In the genomic region with DNA sequence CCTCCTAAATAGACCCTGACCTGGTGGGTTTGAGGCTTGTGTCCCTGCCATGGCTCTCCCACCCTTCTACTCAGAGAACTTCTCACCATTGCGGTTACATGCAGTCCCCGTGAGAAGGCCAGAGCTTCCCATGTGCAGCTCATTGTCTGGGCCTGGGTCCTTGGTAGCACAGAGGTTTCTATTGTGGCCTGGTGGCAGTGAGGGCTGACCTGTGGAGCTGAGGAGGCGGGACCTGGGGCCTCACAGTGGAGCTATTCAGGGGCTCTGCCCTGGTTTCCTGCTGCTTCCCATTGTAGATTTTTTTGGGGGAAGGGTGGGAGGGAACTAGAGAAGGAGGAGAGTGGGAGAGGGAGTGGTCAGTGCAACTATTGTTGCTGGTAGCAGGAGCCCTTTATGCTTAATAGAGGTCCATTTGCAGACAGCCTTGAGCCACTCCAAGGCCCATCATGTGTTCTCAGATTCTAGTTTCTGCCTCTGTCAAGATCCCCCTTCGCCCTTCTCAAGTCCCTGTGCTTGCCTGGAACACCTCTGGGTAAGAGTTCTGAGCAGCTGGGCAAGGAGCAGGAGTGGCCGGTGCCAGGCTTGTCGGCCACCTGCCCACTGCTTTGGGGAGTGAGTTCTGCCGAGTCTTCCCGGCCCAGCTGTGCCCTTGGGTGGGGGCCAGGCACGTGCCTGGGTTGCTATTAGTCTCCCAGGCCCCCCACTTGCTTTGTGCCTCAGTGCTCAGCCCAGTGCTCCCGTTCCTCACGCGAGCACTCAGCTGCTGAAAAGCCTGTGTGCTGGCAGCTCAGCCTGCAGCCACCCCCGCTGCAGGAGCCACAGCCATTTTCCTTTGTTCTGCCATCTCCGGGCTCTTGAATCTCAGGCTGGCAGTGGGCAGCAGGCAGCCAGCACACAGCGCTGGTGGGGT, we compare ENCODE assay signal across 1 cellular context.
TF ChIP-seq lines count a peak whose summit lies in the region.

No MANE protein-coding gene starts in this region.

TF ChIP-seq in HepG2, 621 proteins besides CTCF, POLR2A, EP300 and RAD21 (continued from another document and continues in another):
- TF ChIP-seq, protein P1, sequence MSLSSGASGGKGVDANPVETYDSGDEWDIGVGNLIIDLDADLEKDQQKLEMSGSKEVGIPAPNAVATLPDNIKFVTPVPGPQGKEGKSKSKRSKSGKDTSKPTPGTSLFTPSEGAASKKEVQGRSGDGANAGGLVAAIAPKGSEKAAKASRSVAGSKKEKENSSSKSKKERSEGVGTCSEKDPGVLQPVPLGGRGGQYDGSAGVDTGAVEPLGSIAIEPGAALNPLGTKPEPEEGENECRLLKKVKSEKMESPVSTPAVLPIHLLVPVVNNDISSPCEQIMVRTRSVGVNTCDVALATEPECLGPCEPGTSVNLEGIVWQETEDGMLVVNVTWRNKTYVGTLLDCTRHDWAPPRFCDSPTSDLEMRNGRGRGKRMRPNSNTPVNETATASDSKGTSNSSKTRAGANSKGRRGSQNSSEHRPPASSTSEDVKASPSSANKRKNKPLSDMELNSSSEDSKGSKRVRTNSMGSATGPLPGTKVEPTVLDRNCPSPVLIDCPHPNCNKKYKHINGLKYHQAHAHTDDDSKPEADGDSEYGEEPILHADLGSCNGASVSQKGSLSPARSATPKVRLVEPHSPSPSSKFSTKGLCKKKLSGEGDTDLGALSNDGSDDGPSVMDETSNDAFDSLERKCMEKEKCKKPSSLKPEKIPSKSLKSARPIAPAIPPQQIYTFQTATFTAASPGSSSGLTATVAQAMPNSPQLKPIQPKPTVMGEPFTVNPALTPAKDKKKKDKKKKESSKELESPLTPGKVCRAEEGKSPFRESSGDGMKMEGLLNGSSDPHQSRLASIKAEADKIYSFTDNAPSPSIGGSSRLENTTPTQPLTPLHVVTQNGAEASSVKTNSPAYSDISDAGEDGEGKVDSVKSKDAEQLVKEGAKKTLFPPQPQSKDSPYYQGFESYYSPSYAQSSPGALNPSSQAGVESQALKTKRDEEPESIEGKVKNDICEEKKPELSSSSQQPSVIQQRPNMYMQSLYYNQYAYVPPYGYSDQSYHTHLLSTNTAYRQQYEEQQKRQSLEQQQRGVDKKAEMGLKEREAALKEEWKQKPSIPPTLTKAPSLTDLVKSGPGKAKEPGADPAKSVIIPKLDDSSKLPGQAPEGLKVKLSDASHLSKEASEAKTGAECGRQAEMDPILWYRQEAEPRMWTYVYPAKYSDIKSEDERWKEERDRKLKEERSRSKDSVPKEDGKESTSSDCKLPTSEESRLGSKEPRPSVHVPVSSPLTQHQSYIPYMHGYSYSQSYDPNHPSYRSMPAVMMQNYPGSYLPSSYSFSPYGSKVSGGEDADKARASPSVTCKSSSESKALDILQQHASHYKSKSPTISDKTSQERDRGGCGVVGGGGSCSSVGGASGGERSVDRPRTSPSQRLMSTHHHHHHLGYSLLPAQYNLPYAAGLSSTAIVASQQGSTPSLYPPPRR (CRISPR knock-in tag; IDR thresholded peaks at IDR 0.05; ENCODE audit: borderline replicate concordance), result peak; percentile 62
- no peak for TF ChIP-seq ARNT (IDR thresholded peaks at IDR 0.05)
- TF ChIP-seq RBM22 (optimal IDR thresholded peaks at IDR 0.05; ENCODE audit: low read length), result peak; percentile 32
- TF ChIP-seq ARNTL (CRISPR knock-in tag; IDR thresholded peaks at IDR 0.05), result peak; percentile 35; the same call in 1 of the 2 replicates
- no peak for TF ChIP-seq ZC3H13 (CRISPR knock-in tag; IDR thresholded peaks at IDR 0.05)
- TF ChIP-seq ZNF589 (CRISPR knock-in tag; conservative IDR thresholded peaks at IDR 0.05), result no peak
- 0 out of 2 replicates have a peak, but pooled peaks have one; percentile 29 for TF ChIP-seq ZNF451 (CRISPR knock-in tag; IDR thresholded peaks at IDR 0.05)
- TF ChIP-seq, protein P2, sequence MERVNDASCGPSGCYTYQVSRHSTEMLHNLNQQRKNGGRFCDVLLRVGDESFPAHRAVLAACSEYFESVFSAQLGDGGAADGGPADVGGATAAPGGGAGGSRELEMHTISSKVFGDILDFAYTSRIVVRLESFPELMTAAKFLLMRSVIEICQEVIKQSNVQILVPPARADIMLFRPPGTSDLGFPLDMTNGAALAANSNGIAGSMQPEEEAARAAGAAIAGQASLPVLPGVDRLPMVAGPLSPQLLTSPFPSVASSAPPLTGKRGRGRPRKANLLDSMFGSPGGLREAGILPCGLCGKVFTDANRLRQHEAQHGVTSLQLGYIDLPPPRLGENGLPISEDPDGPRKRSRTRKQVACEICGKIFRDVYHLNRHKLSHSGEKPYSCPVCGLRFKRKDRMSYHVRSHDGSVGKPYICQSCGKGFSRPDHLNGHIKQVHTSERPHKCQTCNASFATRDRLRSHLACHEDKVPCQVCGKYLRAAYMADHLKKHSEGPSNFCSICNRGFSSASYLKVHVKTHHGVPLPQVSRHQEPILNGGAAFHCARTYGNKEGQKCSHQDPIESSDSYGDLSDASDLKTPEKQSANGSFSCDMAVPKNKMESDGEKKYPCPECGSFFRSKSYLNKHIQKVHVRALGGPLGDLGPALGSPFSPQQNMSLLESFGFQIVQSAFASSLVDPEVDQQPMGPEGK (CRISPR knock-in tag; IDR thresholded peaks at IDR 0.05), result 0 out of 2 replicates have a peak, but pooled peaks have one; percentile 32
- TF ChIP-seq, protein P3, sequence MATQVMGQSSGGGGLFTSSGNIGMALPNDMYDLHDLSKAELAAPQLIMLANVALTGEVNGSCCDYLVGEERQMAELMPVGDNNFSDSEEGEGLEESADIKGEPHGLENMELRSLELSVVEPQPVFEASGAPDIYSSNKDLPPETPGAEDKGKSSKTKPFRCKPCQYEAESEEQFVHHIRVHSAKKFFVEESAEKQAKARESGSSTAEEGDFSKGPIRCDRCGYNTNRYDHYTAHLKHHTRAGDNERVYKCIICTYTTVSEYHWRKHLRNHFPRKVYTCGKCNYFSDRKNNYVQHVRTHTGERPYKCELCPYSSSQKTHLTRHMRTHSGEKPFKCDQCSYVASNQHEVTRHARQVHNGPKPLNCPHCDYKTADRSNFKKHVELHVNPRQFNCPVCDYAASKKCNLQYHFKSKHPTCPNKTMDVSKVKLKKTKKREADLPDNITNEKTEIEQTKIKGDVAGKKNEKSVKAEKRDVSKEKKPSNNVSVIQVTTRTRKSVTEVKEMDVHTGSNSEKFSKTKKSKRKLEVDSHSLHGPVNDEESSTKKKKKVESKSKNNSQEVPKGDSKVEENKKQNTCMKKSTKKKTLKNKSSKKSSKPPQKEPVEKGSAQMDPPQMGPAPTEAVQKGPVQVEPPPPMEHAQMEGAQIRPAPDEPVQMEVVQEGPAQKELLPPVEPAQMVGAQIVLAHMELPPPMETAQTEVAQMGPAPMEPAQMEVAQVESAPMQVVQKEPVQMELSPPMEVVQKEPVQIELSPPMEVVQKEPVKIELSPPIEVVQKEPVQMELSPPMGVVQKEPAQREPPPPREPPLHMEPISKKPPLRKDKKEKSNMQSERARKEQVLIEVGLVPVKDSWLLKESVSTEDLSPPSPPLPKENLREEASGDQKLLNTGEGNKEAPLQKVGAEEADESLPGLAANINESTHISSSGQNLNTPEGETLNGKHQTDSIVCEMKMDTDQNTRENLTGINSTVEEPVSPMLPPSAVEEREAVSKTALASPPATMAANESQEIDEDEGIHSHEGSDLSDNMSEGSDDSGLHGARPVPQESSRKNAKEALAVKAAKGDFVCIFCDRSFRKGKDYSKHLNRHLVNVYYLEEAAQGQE (IDR thresholded peaks at IDR 0.05; ENCODE audit: borderline replicate concordance in 1 of 2, low read depth in 1 of 2, low read length in 2 of 2), result 0 out of 4 replicates have a peak, but pooled peaks of 1 of the 2 experiments have one; percentile 17
- peak; percentile 86 for TF ChIP-seq XRCC5 (optimal IDR thresholded peaks at IDR 0.05; ENCODE audit: low read length)
- TF ChIP-seq LCORL (IDR thresholded peaks at IDR 0.05), result no peak
- TF ChIP-seq LCORL (CRISPR knock-in tag; IDR thresholded peaks at IDR 0.05), result peak; percentile 30; the same call in 1 of the 2 replicates
- peak; percentile 63; the same call in 1 of the 2 replicates for TF ChIP-seq MYC (CRISPR knock-in tag; IDR thresholded peaks at IDR 0.05; ENCODE audit: borderline replicate concordance)
- TF ChIP-seq DPF2 (CRISPR knock-in tag; IDR thresholded peaks at IDR 0.05; ENCODE audit: borderline replicate concordance, low read depth), result 0 out of 2 replicates have a peak, but pooled peaks have one; percentile 31
- TF ChIP-seq, protein P4, sequence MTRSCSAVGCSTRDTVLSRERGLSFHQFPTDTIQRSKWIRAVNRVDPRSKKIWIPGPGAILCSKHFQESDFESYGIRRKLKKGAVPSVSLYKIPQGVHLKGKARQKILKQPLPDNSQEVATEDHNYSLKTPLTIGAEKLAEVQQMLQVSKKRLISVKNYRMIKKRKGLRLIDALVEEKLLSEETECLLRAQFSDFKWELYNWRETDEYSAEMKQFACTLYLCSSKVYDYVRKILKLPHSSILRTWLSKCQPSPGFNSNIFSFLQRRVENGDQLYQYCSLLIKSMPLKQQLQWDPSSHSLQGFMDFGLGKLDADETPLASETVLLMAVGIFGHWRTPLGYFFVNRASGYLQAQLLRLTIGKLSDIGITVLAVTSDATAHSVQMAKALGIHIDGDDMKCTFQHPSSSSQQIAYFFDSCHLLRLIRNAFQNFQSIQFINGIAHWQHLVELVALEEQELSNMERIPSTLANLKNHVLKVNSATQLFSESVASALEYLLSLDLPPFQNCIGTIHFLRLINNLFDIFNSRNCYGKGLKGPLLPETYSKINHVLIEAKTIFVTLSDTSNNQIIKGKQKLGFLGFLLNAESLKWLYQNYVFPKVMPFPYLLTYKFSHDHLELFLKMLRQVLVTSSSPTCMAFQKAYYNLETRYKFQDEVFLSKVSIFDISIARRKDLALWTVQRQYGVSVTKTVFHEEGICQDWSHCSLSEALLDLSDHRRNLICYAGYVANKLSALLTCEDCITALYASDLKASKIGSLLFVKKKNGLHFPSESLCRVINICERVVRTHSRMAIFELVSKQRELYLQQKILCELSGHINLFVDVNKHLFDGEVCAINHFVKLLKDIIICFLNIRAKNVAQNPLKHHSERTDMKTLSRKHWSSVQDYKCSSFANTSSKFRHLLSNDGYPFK (CRISPR knock-in tag; IDR thresholded peaks at IDR 0.05; ENCODE audit: borderline replicate concordance), result no peak; the same call in 1 of the 2 replicates
- no peak for TF ChIP-seq ZNF782 (CRISPR knock-in tag; IDR thresholded peaks at IDR 0.05; ENCODE audit: borderline replicate concordance)
- TF ChIP-seq ZFP36 (IDR thresholded peaks at IDR 0.05; ENCODE audit: borderline replicate concordance, low read depth, low read length, partially characterized antibody), result no peak
- TF ChIP-seq ZNF18 (CRISPR knock-in tag; IDR thresholded peaks at IDR 0.05; ENCODE audit: insufficient replicate concordance), result peak; percentile 30
- TF ChIP-seq ZNF12 (CRISPR knock-in tag; IDR thresholded peaks at IDR 0.05), result peak; percentile 24; the same call in 1 of the 2 replicates
- peak; percentile 13; the same call in 1 of the 2 replicates for TF ChIP-seq NCOR1 (IDR thresholded peaks at IDR 0.05; ENCODE audit: borderline replicate concordance, low read length)
- peak; percentile 74 for TF ChIP-seq ZFY (CRISPR knock-in tag; IDR thresholded peaks at IDR 0.05)
- peak; percentile 96 for TF ChIP-seq SOX5 (CRISPR knock-in tag; IDR thresholded peaks at IDR 0.05; ENCODE audit: borderline replicate concordance)
- TF ChIP-seq, protein P5, sequence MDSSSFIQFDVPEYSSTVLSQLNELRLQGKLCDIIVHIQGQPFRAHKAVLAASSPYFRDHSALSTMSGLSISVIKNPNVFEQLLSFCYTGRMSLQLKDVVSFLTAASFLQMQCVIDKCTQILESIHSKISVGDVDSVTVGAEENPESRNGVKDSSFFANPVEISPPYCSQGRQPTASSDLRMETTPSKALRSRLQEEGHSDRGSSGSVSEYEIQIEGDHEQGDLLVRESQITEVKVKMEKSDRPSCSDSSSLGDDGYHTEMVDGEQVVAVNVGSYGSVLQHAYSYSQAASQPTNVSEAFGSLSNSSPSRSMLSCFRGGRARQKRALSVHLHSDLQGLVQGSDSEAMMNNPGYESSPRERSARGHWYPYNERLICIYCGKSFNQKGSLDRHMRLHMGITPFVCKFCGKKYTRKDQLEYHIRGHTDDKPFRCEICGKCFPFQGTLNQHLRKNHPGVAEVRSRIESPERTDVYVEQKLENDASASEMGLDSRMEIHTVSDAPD (CRISPR knock-in tag; IDR thresholded peaks at IDR 0.05), result 0 out of 2 replicates have a peak, but pooled peaks have one; percentile 51
- TF ChIP-seq HMG20A (CRISPR knock-in tag; IDR thresholded peaks at IDR 0.05; ENCODE audit: borderline replicate concordance), result no peak
- TF ChIP-seq RCOR2 (CRISPR knock-in tag; IDR thresholded peaks at IDR 0.05), result no peak
- no peak for TF ChIP-seq ZNF619 (CRISPR knock-in tag; IDR thresholded peaks at IDR 0.05)
- no peak for TF ChIP-seq ZNF670 (CRISPR knock-in tag; IDR thresholded peaks at IDR 0.05; ENCODE audit: borderline replicate concordance)
- 0 out of 2 replicates have a peak, but pooled peaks have one; percentile 44 for TF ChIP-seq ZNF124 (CRISPR knock-in tag; IDR thresholded peaks at IDR 0.05)
- TF ChIP-seq BHLHE40 (IDR thresholded peaks at IDR 0.05; ENCODE audit: low read length), result peak; percentile 69
- peak; percentile 25; the same call in 1 of the 2 replicates for TF ChIP-seq PHF8 (CRISPR knock-in tag; IDR thresholded peaks at IDR 0.05)
- no peak for TF ChIP-seq RFXAP (CRISPR knock-in tag; IDR thresholded peaks at IDR 0.05; ENCODE audit: borderline replicate concordance)
- no peak for TF ChIP-seq ZNF777 (CRISPR knock-in tag; IDR thresholded peaks at IDR 0.05)
- 0 out of 2 replicates have a peak, but pooled peaks have one; percentile 27 for TF ChIP-seq NCOA2 (CRISPR knock-in tag; IDR thresholded peaks at IDR 0.05)
- TF ChIP-seq MAX (IDR thresholded peaks at IDR 0.05), result peak; percentile 70
- peak; percentile 55; the same call in 1 of the 2 replicates for TF ChIP-seq HDAC2 (CRISPR knock-in tag; IDR thresholded peaks at IDR 0.05)
- TF ChIP-seq ISX (CRISPR knock-in tag; conservative IDR thresholded peaks at IDR 0.05), result no peak
- peak; percentile 61; the same call in 1 of the 2 replicates for TF ChIP-seq TBX2 (CRISPR knock-in tag; IDR thresholded peaks at IDR 0.05; ENCODE audit: borderline replicate concordance)
- TF ChIP-seq ZNF44 (CRISPR knock-in tag; IDR thresholded peaks at IDR 0.05), result no peak
- no peak for TF ChIP-seq MLLT10 (CRISPR knock-in tag; IDR thresholded peaks at IDR 0.05)
- TF ChIP-seq ZFAT (CRISPR knock-in tag; conservative IDR thresholded peaks at IDR 0.05), result no peak
- TF ChIP-seq ZZZ3 (CRISPR knock-in tag; IDR thresholded peaks at IDR 0.05; ENCODE audit: borderline replicate concordance), result no peak
- TF ChIP-seq HMGA1 (CRISPR knock-in tag; conservative IDR thresholded peaks at IDR 0.05), result no peak
- TF ChIP-seq GATA4 (IDR thresholded peaks at IDR 0.05; ENCODE audit: borderline replicate concordance, low read depth), result no peak
